Comparison of ENCODE assay signal across 9 cellular contexts in the genomic region with DNA sequence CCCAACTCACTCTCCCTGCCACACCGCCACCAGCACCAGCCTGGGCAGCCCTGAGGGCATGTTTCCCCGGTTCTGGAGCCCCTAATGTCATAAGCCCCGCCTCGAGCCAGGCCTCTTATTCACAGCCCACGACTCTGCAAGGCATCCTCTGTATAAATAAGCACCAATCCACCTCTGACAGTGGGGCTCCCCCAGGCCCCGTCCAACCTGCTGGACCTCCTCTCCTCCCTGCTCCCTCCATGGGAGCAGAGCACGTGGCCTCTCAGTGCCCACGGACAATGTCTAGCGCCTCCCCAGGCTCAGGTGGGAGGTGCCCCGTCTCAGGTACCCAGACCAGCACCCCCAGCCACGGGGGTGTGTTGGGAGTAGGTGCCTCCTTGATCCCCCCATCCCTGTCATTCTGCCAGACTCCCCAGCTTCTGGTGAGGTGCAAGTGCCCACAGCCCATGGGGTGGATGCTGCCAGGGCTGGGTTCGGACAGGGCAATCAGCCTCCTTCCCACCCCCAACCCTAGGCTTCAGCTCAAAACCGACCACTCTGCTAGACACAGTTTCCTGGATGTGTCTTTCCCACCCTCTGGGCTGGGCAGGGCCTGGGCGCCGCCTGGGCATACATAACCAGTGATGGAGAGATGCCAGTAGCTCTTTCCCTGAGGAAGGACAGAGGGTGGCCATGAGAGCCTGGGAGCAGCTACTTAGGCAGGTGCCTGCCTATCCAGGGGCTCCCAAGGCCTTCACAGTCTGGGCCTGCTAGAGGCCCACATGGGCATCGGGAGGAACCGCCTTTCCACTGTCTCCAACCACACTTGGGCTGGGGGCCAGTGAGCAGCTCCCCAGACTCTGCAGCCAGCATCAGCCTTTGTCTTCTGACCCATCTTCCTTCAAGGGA.
DNase-seq lines count a peak whose midpoint lies in the region.
"Had no signal": no experiment of that assay in that cellular context is flagged by ENCODE, and none has a peak within 500 bp of the region (broad histone marks: within the 10 kb centered on the region; RNA-seq: fewer than 3 reads in every experiment).

No MANE protein-coding gene starts in this region.

- H3K9me3 ChIP-seq in BLaER1 = no peaks in the 10 kb centered on the region

- H3K4me2 ChIP-seq in BLaER1 = peak overlapping the region; percentile 98

- H3K4me1 Mint-ChIP-seq in T-helper 1 cell treated with Interleukin-12 subunit alpha and Interleukin-12 subunit beta and Interleukin-4 antibody, amounts not matched to agents 30 μg/mL and 1 μg/mL, for 36 hours (ENCODE audit: low read depth) = peaks cover 17% of the 10 kb centered on the region

- no peak overlapping the region for H3K27ac ChIP-seq in BLaER1
- H3K27ac ChIP-seq: SJSA1 had no signal

- peaks cover 26% of the 10 kb centered on the region for H3K27me3 ChIP-seq in BLaER1

- no peak overlapping the region for H3K4me3 ChIP-seq in BLaER1

- no peaks in the 10 kb centered on the region for H4K20me1 ChIP-seq in BLaER1

- H3K36me3 ChIP-seq in BLaER1 = no peaks in the 10 kb centered on the region
- H3K36me3 ChIP-seq: SJSA1 had no signal

- H3K9me3 Mint-ChIP-seq in T-helper 1 cell treated with Interleukin-12 subunit alpha and Interleukin-12 subunit beta and Interleukin-4 antibody, amounts not matched to agents 30 μg/mL and 1 μg/mL, for 36 hours = no peaks in the 10 kb centered on the region

- H3K4me3 Mint-ChIP-seq in T-helper 1 cell treated with Interleukin-12 subunit alpha and Interleukin-12 subunit beta and Interleukin-4 antibody, amounts not matched to agents 30 μg/mL and 1 μg/mL, for 36 hours = peak overlapping the region; percentile 63

- peaks cover 60% of the 10 kb centered on the region for H3K4me1 ChIP-seq in BLaER1

- DNase-seq in ELR (ENCODE audit: low read depth) (peak; percentile 23), left kidney (ENCODE audit: low read depth, low spot score) (peak; percentile 53), activated gamma-delta T cell treated with Interleukin-2 at 50 U/mL for 16 hours (no peak), GM19238 (ENCODE audit: insufficient read length, low spot score) (no peak), NCI-H446 treated with DMSO at 0.1 percent for 48 hours (lab: John Stamatoyannopoulos, UW) (no peak), cerebellar cortex (ENCODE audit: low spot score) (no peak)

- H3K27me3 Mint-ChIP-seq in T-helper 1 cell treated with Interleukin-12 subunit alpha and Interleukin-12 subunit beta and Interleukin-4 antibody, amounts not matched to agents 30 μg/mL and 1 μg/mL, for 36 hours (ENCODE audit: low read depth) = peaks cover 62% of the 10 kb centered on the region

- no peaks in the 10 kb centered on the region for H3K36me3 Mint-ChIP-seq in T-helper 1 cell treated with Interleukin-12 subunit alpha and Interleukin-12 subunit beta and Interleukin-4 antibody, amounts not matched to agents 30 μg/mL and 1 μg/mL, for 36 hours (ENCODE audit: low read depth)

- H3K27ac Mint-ChIP-seq in T-helper 1 cell treated with Interleukin-12 subunit alpha and Interleukin-12 subunit beta and Interleukin-4 antibody, amounts not matched to agents 30 μg/mL and 1 μg/mL, for 36 hours = peak overlapping the region; percentile 36

- H3K9ac ChIP-seq in BLaER1 = no peak overlapping the region

Comparison
In these comparisons a context has a peak if more than half of its experiments do, and no peak if none do; other contexts are left out.
1. DNase-seq: peak in ELR (single experiment) and left kidney (single experiment); none in activated gamma-delta T cell treated with Interleukin-2 at 50 U/mL for 16 hours (single experiment), GM19238 (single experiment), NCI-H446 treated with DMSO at 0.1 percent for 48 hours (single experiment) and cerebellar cortex (single experiment).